Comparison of ENCODE assay signal across 8 cellular contexts in genomic region chr20:31717478-31717946, GRCh38. TPM values are rescaled to one million over a fixed set of nuclear protein-coding genes. Genes with fewer than 3 reads are reported as not detected.
DNase-seq lines count a peak whose midpoint lies in the region; ATAC-seq, FAIRE-seq and TF ChIP-seq lines count a peak whose summit lies in the region.

No MANE protein-coding gene starts in this region.

- intact Hi-C loops in left lung (cut with DNase I), result no loop called here

- H3K27ac ChIP-seq in left lung, result peak overlapping the region; percentile 61 to 99

- peak overlapping the region; percentile 71 for H3K4me3 Mint-ChIP-seq in activated CD4-positive, alpha-beta T cell treated with anti-CD3 and anti-CD28 coated beads, Interleukin-2, amount 10 ng/mL, durations not matched to agents 7 days and 5 days

- H3K4me3 ChIP-seq in left lung, result peak overlapping the region in 1 of 2 donors; percentile 65

- H3K27me3 ChIP-seq in left lung, result no peaks in the 10 kb centered on the region

- peaks cover 77% of the 10 kb centered on the region for H3K4me1 Mint-ChIP-seq in activated CD4-positive, alpha-beta T cell treated with anti-CD3 and anti-CD28 coated beads, Interleukin-2, amount 10 ng/mL, durations not matched to agents 7 days and 5 days

- no peak for TF ChIP-seq CTCF in left lung (IDR thresholded peaks at IDR 0.05)

- CTCF ChIA-PET in activated CD4-positive, alpha-beta T cell treated with anti-CD3 and anti-CD28 coated beads, Interleukin-2, amount 10 ng/mL, durations not matched to agents 7 days and 5 days (lab: Charles Lee), result interaction anchor here (0.6 to 3.6 kb wide), 10 partner anchors 9 to 144 kb away, joined by 3 to 19 read pairs (median 3); no protein-coding TSS in a partner anchor

- peak; percentile 39 for DNase-seq in GM12892 (ENCODE audit: insufficient read length)
- DNase-seq in activated CD4-positive, alpha-beta T cell treated with anti-CD3 and anti-CD28 coated beads, Interleukin-2, amount 10 ng/mL, durations not matched to agents 7 days and 5 days, result peak; percentile 22
- no peak for DNase-seq in left lung
- DNase-seq in NCI-H1105 (lab: John Stamatoyannopoulos, UW), result no peak
- DNase-seq in NCI-H2171 (lab: John Stamatoyannopoulos, UW), result no peak
- DNase-seq in T-helper 9 cell, result no peak
- no peak for DNase-seq in NOMO-1 treated with dmso at 0.1 percent for 144 hours (lab: John Stamatoyannopoulos, UW; ENCODE audit: unreplicated experiment)

- no peaks in the 10 kb centered on the region for H3K27me3 Mint-ChIP-seq in activated CD4-positive, alpha-beta T cell treated with anti-CD3 and anti-CD28 coated beads, Interleukin-2, amount 10 ng/mL, durations not matched to agents 7 days and 5 days

- POLR2A ChIA-PET in activated CD4-positive, alpha-beta T cell treated with anti-CD3 and anti-CD28 coated beads, Interleukin-2, amount 10 ng/mL, durations not matched to agents 7 days and 5 days (lab: Charles Lee), result no interaction called here

- peaks cover 0 to 62% of the 10 kb centered on the region in 2 donors for H3K36me3 ChIP-seq in left lung

- FAIRE-seq in GM12892 (lab: Jason Lieb, UNC), result no peak

- peak; percentile 34; the same call in 1 of the 2 replicates for TF ChIP-seq POLR2A in GM12892 (IDR thresholded peaks at IDR 0.05; ENCODE audit: low read depth, low read length)

- no peaks in the 10 kb centered on the region for H3K9me3 ChIP-seq in left lung

- H3K27ac Mint-ChIP-seq in activated CD4-positive, alpha-beta T cell treated with anti-CD3 and anti-CD28 coated beads, Interleukin-2, amount 10 ng/mL, durations not matched to agents 7 days and 5 days, result peak overlapping the region; percentile 65

- peaks cover 44 to 94% of the 10 kb centered on the region in 2 donors for H3K4me1 ChIP-seq in left lung

- H3K36me3 Mint-ChIP-seq in activated CD4-positive, alpha-beta T cell treated with anti-CD3 and anti-CD28 coated beads, Interleukin-2, amount 10 ng/mL, durations not matched to agents 7 days and 5 days (ENCODE audit: low read depth), result peaks cover 88% of the 10 kb centered on the region

- ATAC-seq in HG02588 (IDR thresholded peaks at IDR 0.05; ENCODE audit: unreplicated experiment), result peak; percentile 44
- no peak for ATAC-seq in left lung

- H3K9me3 Mint-ChIP-seq in activated CD4-positive, alpha-beta T cell treated with anti-CD3 and anti-CD28 coated beads, Interleukin-2, amount 10 ng/mL, durations not matched to agents 7 days and 5 days, result no peaks in the 10 kb centered on the region

RNA-seq across cellular contexts. Expression of gene BCL2L1, which starts 5.2 kb away (rescaled TPM):
- polyA plus RNA-seq in GM12892 (2012; ENCODE audit: missing spikeins), result 45.0 TPM
- total RNA-seq in activated CD4-positive, alpha-beta T cell treated with anti-CD3 and anti-CD28 coated beads, Interleukin-2, amount 10 ng/mL, durations not matched to agents 7 days and 5 days, result 10 to 100 TPM; 57.1 to 58.8 TPM
- total RNA-seq in left lung, result 100 to 1,000 TPM; 122 to 181 TPM

RNA-seq across cellular contexts. Expression of gene TPX2, which starts 21.6 kb away (rescaled TPM):
- 35.8 TPM for polyA plus RNA-seq in GM12892 (2012; ENCODE audit: missing spikeins)
- 100 to 1,000 TPM; 164 to 193 TPM for total RNA-seq in activated CD4-positive, alpha-beta T cell treated with anti-CD3 and anti-CD28 coated beads, Interleukin-2, amount 10 ng/mL, durations not matched to agents 7 days and 5 days
- 10 to 100 TPM in 1 of 2 donors, 1 to 10 TPM in 1; 5.1 to 16.5 TPM for total RNA-seq in left lung

Comparison
In these comparisons a context has a peak if more than half of its experiments do, and no peak if none do; other contexts are left out.
1. DNase-seq: peak in GM12892 (single experiment) and activated CD4-positive, alpha-beta T cell treated with anti-CD3 and anti-CD28 coated beads, Interleukin-2, amount 10 ng/mL, durations not matched to agents 7 days and 5 days (single experiment); none in left lung (0 of 2), NCI-H1105 (single experiment), NCI-H2171 (single experiment), T-helper 9 cell (single experiment) and NOMO-1 treated with dmso at 0.1 percent for 144 hours (single experiment).
2. RNA of gene TPX2, which starts 21.6 kb away (total RNA-seq): 164 to 193 TPM in activated CD4-positive, alpha-beta T cell treated with anti-CD3 and anti-CD28 coated beads, Interleukin-2, amount 10 ng/mL, durations not matched to agents 7 days and 5 days; 5.1 to 16.5 TPM in left lung; every median in the first group is over 4 times any median in the second.